In the genomic region with DNA sequence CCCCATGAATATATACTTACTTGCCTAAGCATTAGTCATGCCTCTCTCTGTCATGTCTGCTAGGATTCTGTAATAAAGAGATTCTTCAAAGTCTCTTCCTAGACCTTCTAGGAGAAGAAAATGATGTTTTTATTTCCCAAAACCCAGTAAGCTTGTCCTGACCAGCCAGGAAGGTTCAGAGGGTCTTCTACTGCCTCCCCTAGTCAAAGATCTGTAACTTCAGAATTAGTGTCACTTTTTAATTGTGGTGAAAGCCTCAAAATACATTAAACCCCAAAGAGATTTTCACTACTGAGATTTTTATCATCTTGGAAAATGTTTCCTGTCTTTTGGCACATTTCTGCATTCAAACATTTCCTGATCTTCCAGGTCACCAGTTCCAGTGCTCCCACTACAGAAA, we compare ENCODE assay signal across 25 cellular contexts.
DNase-seq lines count a peak whose midpoint lies in the region; ATAC-seq, FAIRE-seq and TF ChIP-seq lines count a peak whose summit lies in the region.
"Had no signal": no experiment of that assay in that cellular context is flagged by ENCODE, and none has a peak within 500 bp of the region (broad histone marks: within the 10 kb centered on the region; RNA-seq: fewer than 3 reads in every experiment).

No MANE protein-coding gene starts in this region.

- H3K4me3 Mint-ChIP-seq in astrocyte (ENCODE audit: unreplicated experiment) (no peak overlapping the region), nephron progenitor cell (no peak overlapping the region)
- no peak overlapping the region for H3K4me3 Mint-ChIP-seq in activated T-cell treated with anti-CD3 and anti-CD28 coated beads, Interleukin-2, amount 50 U/mL, for 72 hours
- H3K4me3 Mint-ChIP-seq: IgD-negative memory B cell, nephron had no signal

- H3K27me3 ChIP-seq in astrocyte (ENCODE audit: insufficient read depth, low read length) = no peaks in the 10 kb centered on the region
- no peaks in the 10 kb centered on the region for H3K27me3 ChIP-seq in effector memory CD4-positive, alpha-beta T cell (replicated peaks; ENCODE audit: control insufficient read depth, insufficient read depth, low read length, poor library complexity, severe bottlenecking)
- H3K27me3 ChIP-seq: dorsolateral prefrontal cortex, esophagus squamous epithelium, sigmoid colon, upper lobe of right lung had no signal

- H3K36me3 ChIP-seq in astrocyte (ENCODE audit: insufficient read depth, low read length) = no peaks in the 10 kb centered on the region
- no peaks in the 10 kb centered on the region for H3K36me3 ChIP-seq in effector memory CD4-positive, alpha-beta T cell (ENCODE audit: control insufficient read depth, insufficient read depth, low read length)
- H3K36me3 ChIP-seq: esophagus squamous epithelium, sigmoid colon, upper lobe of right lung had no signal

- no peaks in the 10 kb centered on the region for H3K9me3 ChIP-seq in A549
- H3K9me3 ChIP-seq in astrocyte (ENCODE audit: insufficient read depth, low read depth, low read length) = no peaks in the 10 kb centered on the region
- no peaks in the 10 kb centered on the region for H3K9me3 ChIP-seq in effector memory CD4-positive, alpha-beta T cell (ENCODE audit: control insufficient read depth, low read length)
- H3K9me3 ChIP-seq: esophagus squamous epithelium, sigmoid colon, upper lobe of right lung had no signal

- H3K27ac Mint-ChIP-seq in astrocyte (ENCODE audit: unreplicated experiment) (no peak overlapping the region), nephron progenitor cell (no peak overlapping the region)
- no peak overlapping the region for H3K27ac Mint-ChIP-seq in activated T-cell treated with anti-CD3 and anti-CD28 coated beads, Interleukin-2, amount 50 U/mL, for 72 hours
- H3K27ac Mint-ChIP-seq: IgD-negative memory B cell had no signal

- no peaks in the 10 kb centered on the region for H4K20me1 ChIP-seq in astrocyte (ENCODE audit: insufficient read depth, low read length)

- H3K36me3 Mint-ChIP-seq in astrocyte (ENCODE audit: low read depth, unreplicated experiment) (no peaks in the 10 kb centered on the region), nephron progenitor cell (ENCODE audit: low read depth) (no peaks in the 10 kb centered on the region)
- H3K36me3 Mint-ChIP-seq in activated T-cell treated with anti-CD3 and anti-CD28 coated beads, Interleukin-2, amount 50 U/mL, for 72 hours (ENCODE audit: insufficient read depth in 2 of 2) = no peaks in the 10 kb centered on the region
- H3K36me3 Mint-ChIP-seq: IgD-negative memory B cell had no signal

- TF ChIP-seq POLR2A in A549 (IDR thresholded peaks at IDR 0.05; ENCODE audit: low read length) = no peak

- no peak for ATAC-seq in A549
- ATAC-seq in activated T-cell treated with anti-CD3 and anti-CD28 coated beads, Interleukin-2, amount 50 U/mL, for 72 hours (replicated peaks in 1 of 2) = no peak
- ATAC-seq: HCT116, upper lobe of right lung had no signal

- TF ChIP-seq CTCF in A549 (IDR thresholded peaks at IDR 0.05) (no peak), astrocyte (IDR thresholded peaks at IDR 0.05; ENCODE audit: insufficient read depth, low read depth, low read length) (no peak), nephron progenitor cell (IDR thresholded peaks at IDR 0.05) (no peak)

- H3K9ac ChIP-seq in astrocyte (ENCODE audit: low read length) = no peak overlapping the region

- H3K4me1 Mint-ChIP-seq in astrocyte (ENCODE audit: low read depth, unreplicated experiment) (peaks cover 30% of the 10 kb centered on the region), nephron progenitor cell (no peaks in the 10 kb centered on the region)
- H3K4me1 Mint-ChIP-seq in activated T-cell treated with anti-CD3 and anti-CD28 coated beads, Interleukin-2, amount 50 U/mL, for 72 hours (ENCODE audit: low read depth) = peaks cover 6% of the 10 kb centered on the region
- H3K4me1 Mint-ChIP-seq: IgD-negative memory B cell had no signal

- POLR2A ChIA-PET in A549 (lab: Yijun Ruan, JAX) = no interaction called here

- no peak for DNase-seq in A549 (ENCODE audit: low read depth in 1 of 2, low spot score in 1 of 2)
- peak; percentile 23 for DNase-seq in HCEC 1CT
- peak; percentile 20 for DNase-seq in astrocyte (ENCODE audit: low read depth)
- no peak for DNase-seq in epithelial cell of prostate (ENCODE audit: low read depth, low spot score)
- no peak for DNase-seq in stimulated activated CD4-positive, alpha-beta T cell treated with anti-CD3 and anti-CD28 coated beads, Interleukin-4, amount 100 ng/mL, for 24 hours
- DNase-seq in nephron progenitor cell = no peak
- DNase-seq in effector memory CD4-positive, alpha-beta T cell = no peak
- DNase-seq in activated T-cell treated with anti-CD3 and anti-CD28 coated beads, Interleukin-2, amount 50 U/mL, for 72 hours = no peak
- DNase-seq: activated CD4-positive, alpha-beta T cell treated with anti-CD3 and anti-CD28 coated beads for 1 hour; activated T-cell treated with anti-CD3 and anti-CD28 coated beads, Interleukin-2, amount 50 U/mL, for 1 hour; Calu3; dorsolateral prefrontal cortex; esophagus squamous epithelium; glutamatergic neuron; midbrain; MM.1S; NCI-H1436 treated with DMSO at 0.1 percent for 48 hours; NCI-H524 treated with DMSO at 0.1 percent for 48 hours; sigmoid colon; substantia nigra; upper lobe of right lung had no signal

- no peaks in the 10 kb centered on the region for H3K27me3 Mint-ChIP-seq in astrocyte (ENCODE audit: low read depth, unreplicated experiment)
- H3K27me3 Mint-ChIP-seq in nephron progenitor cell (ENCODE audit: low read depth, poor library complexity) = no peaks in the 10 kb centered on the region
- no peaks in the 10 kb centered on the region for H3K27me3 Mint-ChIP-seq in activated T-cell treated with anti-CD3 and anti-CD28 coated beads, Interleukin-2, amount 50 U/mL, for 72 hours (ENCODE audit: low read depth)

- H3K9me3 Mint-ChIP-seq in astrocyte (ENCODE audit: unreplicated experiment) (no peaks in the 10 kb centered on the region), nephron progenitor cell (no peaks in the 10 kb centered on the region)
- H3K9me3 Mint-ChIP-seq in activated T-cell treated with anti-CD3 and anti-CD28 coated beads, Interleukin-2, amount 50 U/mL, for 72 hours = no peaks in the 10 kb centered on the region
- H3K9me3 Mint-ChIP-seq: IgD-negative memory B cell, nephron had no signal

- H3K4me3 ChIP-seq in A549 (no peak overlapping the region), astrocyte (ENCODE audit: insufficient read depth, low read depth, low read length) (no peak overlapping the region)
- H3K4me3 ChIP-seq in effector memory CD4-positive, alpha-beta T cell (ENCODE audit: insufficient read depth, low read depth, low read length, poor library complexity, severe bottlenecking) = no peak overlapping the region
- H3K4me3 ChIP-seq: dorsolateral prefrontal cortex, esophagus squamous epithelium, sigmoid colon, upper lobe of right lung had no signal

- TF ChIP-seq EP300 in A549 (IDR thresholded peaks at IDR 0.05) = no peak

- H2AFZ ChIP-seq in astrocyte (ENCODE audit: low read depth, low read length) = no peak overlapping the region

- H3K79me2 ChIP-seq in astrocyte (ENCODE audit: insufficient read depth, low read length) = no peaks in the 10 kb centered on the region

- H3K4me1 ChIP-seq in A549 (peaks cover 43% of the 10 kb centered on the region), astrocyte (ENCODE audit: insufficient read depth, low read length) (peaks cover 35% of the 10 kb centered on the region)
- no peaks in the 10 kb centered on the region for H3K4me1 ChIP-seq in effector memory CD4-positive, alpha-beta T cell (ENCODE audit: control insufficient read depth, insufficient read depth, low read length, poor library complexity, severe bottlenecking)

- CTCF ChIA-PET in A549 (lab: Yijun Ruan, JAX) = interaction anchor here (1.3 kb wide), 1 partner anchor 49 kb away, joined by 5 read pairs; no protein-coding TSS in a partner anchor

- TF ChIP-seq RAD21 in A549 (conservative IDR thresholded peaks at IDR 0.05 in 1 of 2, IDR thresholded peaks at IDR 0.05 in 1 of 2) = peak in 1 of 2 experiments; percentile 15; a peak in 1 of 5 replicates

- H3K4me2 ChIP-seq in A549 (peak overlapping the region; percentile 41; the same call in 2 of the 3 replicates), astrocyte (ENCODE audit: low read length) (peak overlapping the region; percentile 7)

- H3K27ac ChIP-seq in A549 = peak overlapping the region; percentile 63 to 74; a peak in 5 of 6 replicates
- peak overlapping the region; percentile 58 for H3K27ac ChIP-seq in astrocyte (ENCODE audit: low read depth, low read length)
- peak overlapping the region; percentile 62 for H3K27ac ChIP-seq in epithelial cell of prostate
- H3K27ac ChIP-seq in effector memory CD4-positive, alpha-beta T cell (ENCODE audit: insufficient read depth, low read length, poor library complexity, severe bottlenecking) = no peak overlapping the region
- H3K27ac ChIP-seq: esophagus squamous epithelium, sigmoid colon, upper lobe of right lung had no signal

- no peak for FAIRE-seq in A549 (lab: Jason Lieb, UNC)
- no peak for FAIRE-seq in astrocyte (lab: Jason Lieb, UNC)
- FAIRE-seq: A204.1 had no signal

TF ChIP-seq in A549, 52 proteins besides CTCF, POLR2A, EP300 and RAD21:
- TF ChIP-seq RNF2 (IDR thresholded peaks at IDR 0.05; ENCODE audit: borderline replicate concordance, low read depth) (no peak), CBX2 (IDR thresholded peaks at IDR 0.05; ENCODE audit: borderline replicate concordance, low read depth) (no peak), JUNB (IDR thresholded peaks at IDR 0.05) (no peak)
- TF ChIP-seq, protein P1, sequence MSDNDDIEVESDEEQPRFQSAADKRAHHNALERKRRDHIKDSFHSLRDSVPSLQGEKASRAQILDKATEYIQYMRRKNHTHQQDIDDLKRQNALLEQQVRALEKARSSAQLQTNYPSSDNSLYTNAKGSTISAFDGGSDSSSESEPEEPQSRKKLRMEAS (IDR thresholded peaks at IDR 0.05) = no peak
TF ChIP-seq in A549: peak in this region for 0.

Comparison
In these comparisons a context has a peak if more than half of its experiments do, and no peak if none do; other contexts are left out.
1. DNase-seq: peak in HCEC 1CT (single experiment) and astrocyte (single experiment); none in A549 (0 of 2), epithelial cell of prostate (single experiment), stimulated activated CD4-positive, alpha-beta T cell treated with anti-CD3 and anti-CD28 coated beads, Interleukin-4, amount 100 ng/mL, for 24 hours (single experiment), nephron progenitor cell (single experiment), effector memory CD4-positive, alpha-beta T cell (0 of 3) and activated T-cell treated with anti-CD3 and anti-CD28 coated beads, Interleukin-2, amount 50 U/mL, for 72 hours (0 of 2).